ENCODE assay signal across 20 cellular contexts in genomic region chr22:20651286-20651685, GRCh38.
"Had no signal": no experiment of that assay in that cellular context is flagged by ENCODE, and none has a peak within 500 bp of the region (broad histone marks: within the 10 kb centered on the region; RNA-seq: fewer than 3 reads in every experiment).

No MANE protein-coding gene starts in this region.

- H3K4me3 ChIP-seq: breast epithelium had no signal

- H3K4me1 Mint-ChIP-seq: activated CD4-positive, alpha-beta T cell treated with anti-CD3 and anti-CD28 coated beads, Interleukin-2, amount 10 ng/mL, durations not matched to agents 7 days and 5 days; activated naive CD8-positive, alpha-beta T cell treated with anti-CD3 and anti-CD28 coated beads for 36 hours; central memory CD8-positive, alpha-beta T cell; endodermal cell; stimulated activated naive B cell treated with anti-CD40 and anti-IgM and Interleukin-4, amounts not matched to agents 10 μg/mL and 1 μg/mL and 100 μg/mL, for 72 hours; T-helper 17 cell had no signal

- H3K9me3 ChIP-seq: breast epithelium had no signal

- FAIRE-seq: astrocyte, colon, kidney had no signal

- DNase-seq: activated CD4-positive, alpha-beta T cell treated with anti-CD3 and anti-CD28 coated beads, Interleukin-2, amount 10 ng/mL, durations not matched to agents 7 days and 5 days; activated CD8-positive, alpha-beta T cell treated with anti-CD3 and anti-CD28 coated beads for 36 hours; activated naive CD4-positive, alpha-beta T cell; activated naive CD8-positive, alpha-beta T cell treated with anti-CD3 and anti-CD28 coated beads for 36 hours; activated T-cell treated with anti-CD3 and anti-CD28 coated beads, Interleukin-2, amount 50 U/mL, for 1 hour; endodermal cell; foreskin keratinocyte; kidney; midbrain; posterior cingulate gyrus; stimulated activated CD4-positive, alpha-beta T cell treated with anti-CD3 and anti-CD28 coated beads, Interleukin-2, amount 100 ng/mL, for 48 hours; stimulated activated CD8-positive, alpha-beta memory T cell treated with anti-CD3 and anti-CD28 coated beads, Interleukin-4, amount 100 ng/mL, for 48 hours; stimulated activated naive B cell treated with anti-CD40 and anti-IgM and Interleukin-4, amounts not matched to agents 10 μg/mL and 1 μg/mL and 100 μg/mL, for 72 hours; T-helper 17 cell had no signal

- H3K27ac ChIP-seq: breast epithelium, foreskin keratinocyte had no signal

- H3K27me3 ChIP-seq: breast epithelium had no signal

- H3K36me3 ChIP-seq: breast epithelium had no signal

- H3K27ac Mint-ChIP-seq: activated CD4-positive, alpha-beta T cell treated with anti-CD3 and anti-CD28 coated beads, Interleukin-2, amount 10 ng/mL, durations not matched to agents 7 days and 5 days; activated CD8-positive, alpha-beta T cell treated with anti-CD3 and anti-CD28 coated beads for 36 hours; activated naive CD8-positive, alpha-beta T cell treated with anti-CD3 and anti-CD28 coated beads for 36 hours; endodermal cell; natural killer cell treated with Interleukin-12 subunit alpha and Interleukin-12 subunit beta and Interleukin-15 and Interleukin-18, amount 100 ng/mL, for 72 hours; stimulated activated naive B cell treated with anti-CD40 and anti-IgM and Interleukin-4, amounts not matched to agents 10 μg/mL and 1 μg/mL and 100 μg/mL, for 72 hours; T-helper 17 cell had no signal

- H3K4me1 ChIP-seq: breast epithelium, foreskin keratinocyte had no signal

- H3K27me3 Mint-ChIP-seq: activated CD4-positive, alpha-beta T cell treated with anti-CD3 and anti-CD28 coated beads, Interleukin-2, amount 10 ng/mL, durations not matched to agents 7 days and 5 days; activated CD8-positive, alpha-beta T cell treated with anti-CD3 and anti-CD28 coated beads for 36 hours; activated naive CD8-positive, alpha-beta T cell treated with anti-CD3 and anti-CD28 coated beads for 36 hours; central memory CD8-positive, alpha-beta T cell; natural killer cell treated with Interleukin-12 subunit alpha and Interleukin-12 subunit beta and Interleukin-15 and Interleukin-18, amount 100 ng/mL, for 72 hours; T-helper 17 cell had no signal

- H3K9me3 Mint-ChIP-seq: activated CD4-positive, alpha-beta T cell treated with anti-CD3 and anti-CD28 coated beads, Interleukin-2, amount 10 ng/mL, durations not matched to agents 7 days and 5 days; activated CD8-positive, alpha-beta T cell treated with anti-CD3 and anti-CD28 coated beads for 36 hours; activated naive CD8-positive, alpha-beta T cell treated with anti-CD3 and anti-CD28 coated beads for 36 hours; central memory CD8-positive, alpha-beta T cell; endodermal cell; natural killer cell treated with Interleukin-12 subunit alpha and Interleukin-12 subunit beta and Interleukin-15 and Interleukin-18, amount 100 ng/mL, for 72 hours; stimulated activated naive B cell treated with anti-CD40 and anti-IgM and Interleukin-4, amounts not matched to agents 10 μg/mL and 1 μg/mL and 100 μg/mL, for 72 hours had no signal

- H3K36me3 Mint-ChIP-seq: activated naive CD8-positive, alpha-beta T cell treated with anti-CD3 and anti-CD28 coated beads for 36 hours; natural killer cell treated with Interleukin-12 subunit alpha and Interleukin-12 subunit beta and Interleukin-15 and Interleukin-18, amount 100 ng/mL, for 72 hours; stimulated activated naive B cell treated with anti-CD40 and anti-IgM and Interleukin-4, amounts not matched to agents 10 μg/mL and 1 μg/mL and 100 μg/mL, for 72 hours had no signal

- ATAC-seq: activated CD8-positive, alpha-beta T cell treated with anti-CD3 and anti-CD28 coated beads for 36 hours; foreskin keratinocyte; left lobe of liver; natural killer cell treated with Interleukin-12 subunit alpha and Interleukin-12 subunit beta and Interleukin-15 and Interleukin-18, amount 100 ng/mL, for 72 hours; stimulated activated naive B cell treated with anti-CD40 and anti-IgM and Interleukin-4, amounts not matched to agents 10 μg/mL and 1 μg/mL and 100 μg/mL, for 72 hours; T-helper 17 cell had no signal

- H3K4me3 Mint-ChIP-seq: activated CD4-positive, alpha-beta T cell treated with anti-CD3 and anti-CD28 coated beads, Interleukin-2, amount 10 ng/mL, durations not matched to agents 7 days and 5 days; activated CD8-positive, alpha-beta T cell treated with anti-CD3 and anti-CD28 coated beads for 36 hours; activated naive CD8-positive, alpha-beta T cell treated with anti-CD3 and anti-CD28 coated beads for 36 hours; central memory CD8-positive, alpha-beta T cell; endodermal cell; natural killer cell treated with Interleukin-12 subunit alpha and Interleukin-12 subunit beta and Interleukin-15 and Interleukin-18, amount 100 ng/mL, for 72 hours; stimulated activated naive B cell treated with anti-CD40 and anti-IgM and Interleukin-4, amounts not matched to agents 10 μg/mL and 1 μg/mL and 100 μg/mL, for 72 hours; T-helper 17 cell had no signal
